In the genomic region with DNA sequence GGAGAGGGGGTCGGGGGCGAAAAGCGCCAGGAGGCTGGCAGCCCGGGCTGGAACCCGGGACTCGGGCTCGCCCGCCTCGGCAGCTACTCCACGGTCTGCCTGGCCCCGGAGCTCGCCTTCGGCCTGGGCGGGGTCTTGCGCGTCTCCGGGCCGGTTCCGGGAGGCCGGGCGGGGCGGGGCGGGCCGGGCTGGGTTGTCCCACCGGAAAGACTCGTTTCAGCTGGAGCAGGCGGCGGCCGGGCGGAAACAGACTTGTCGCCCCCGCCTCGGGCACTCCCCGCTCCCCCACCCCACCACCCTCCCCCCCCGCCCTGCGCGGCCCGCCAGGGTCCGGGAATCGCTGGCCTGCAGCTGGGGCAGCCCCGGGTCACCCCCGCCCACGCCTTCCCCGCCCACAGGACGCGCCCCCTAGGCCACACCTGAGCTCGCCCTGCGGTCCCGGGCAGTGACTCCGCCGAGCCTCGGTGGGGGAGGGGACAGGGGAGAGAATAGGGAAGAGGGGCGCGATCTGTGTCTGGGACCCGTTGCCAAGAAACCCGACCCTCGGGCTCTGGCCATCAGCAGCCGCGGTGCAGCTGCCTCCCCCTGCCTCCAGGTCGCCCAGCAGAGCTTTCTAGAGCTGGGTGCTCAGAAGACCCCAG, we compare ENCODE assay signal across 8 cellular contexts.
A peak's percentile ranks its signal among the peaks of the same experiment; 100 is the strongest.
DNase-seq lines count a peak whose midpoint lies in the region; ATAC-seq and TF ChIP-seq lines count a peak whose summit lies in the region.

No MANE protein-coding gene starts in this region.

- no peaks in the 10 kb centered on the region for H3K36me3 Mint-ChIP-seq in nephron (ENCODE audit: low read depth)

- TF ChIP-seq CTCF in fibroblast of mammary gland (conservative IDR thresholded peaks at IDR 0.05; ENCODE audit: control insufficient read depth, insufficient read depth, low read depth, low read length) (no peak), nephron (IDR thresholded peaks at IDR 0.05; ENCODE audit: unreplicated experiment in 3 of 3) (no peak)

- peak overlapping the region in 1 of 3 experiments; percentile 62 for H3K27ac Mint-ChIP-seq in nephron

- peaks cover 8% of the 10 kb centered on the region for H3K4me1 Mint-ChIP-seq in nephron

- ATAC-seq in GM18867 (IDR thresholded peaks at IDR 0.05; ENCODE audit: unreplicated experiment) (no peak), GM21825 (IDR thresholded peaks at IDR 0.05; ENCODE audit: unreplicated experiment) (no peak)

- DNase-seq in AG20443 (ENCODE audit: low spot score) (peak; percentile 63), RPMI7951 (ENCODE audit: low read depth) (peak; percentile 74), fibroblast of mammary gland (ENCODE audit: low read depth) (no peak), NCI-H2029 treated with DMSO at 0.1 percent for 48 hours (lab: John Stamatoyannopoulos, UW) (no peak)
- no peak for DNase-seq in NK-92 treated with Interleukin-12 subunit alpha and Interleukin-12 subunit beta, amount 100 ng/mL, for 24 hours (lab: John Stamatoyannopoulos, UW)

- H3K27me3 Mint-ChIP-seq in nephron (ENCODE audit: low read depth) = peaks cover 52% of the 10 kb centered on the region

- H3K4me3 Mint-ChIP-seq in nephron = peak overlapping the region; percentile 81 to 88 (median 87)

- peak overlapping the region; percentile 10 for H3K4me3 ChIP-seq in fibroblast of mammary gland (ENCODE audit: control insufficient read depth, low read depth, low read length)

- peaks cover 4% of the 10 kb centered on the region for H3K9me3 Mint-ChIP-seq in nephron

Comparison
In these comparisons a context has a peak if more than half of its experiments do, and no peak if none do; other contexts are left out.
1. DNase-seq: peak in AG20443 (single experiment) and RPMI7951 (single experiment); none in fibroblast of mammary gland (single experiment), NK-92 treated with Interleukin-12 subunit alpha and Interleukin-12 subunit beta, amount 100 ng/mL, for 24 hours (single experiment) and NCI-H2029 treated with DMSO at 0.1 percent for 48 hours (single experiment).